In genomic region chr19:48424694-48425219, GRCh38 we compare ENCODE assay signal across 8 cellular contexts. TPM values are rescaled to one million over a fixed set of nuclear protein-coding genes. Genes with fewer than 3 reads are reported as not detected.
DNase-seq lines count a peak whose midpoint lies in the region; ATAC-seq and TF ChIP-seq lines count a peak whose summit lies in the region.

No MANE protein-coding gene starts in this region.

- no peaks in the 10 kb centered on the region for H4K20me1 ChIP-seq in OCI-LY7 (ENCODE audit: insufficient read depth, low read length)

- no peaks in the 10 kb centered on the region for H3K27me3 ChIP-seq in WERI-Rb-1 (ENCODE audit: insufficient read depth, low read depth, severe bottlenecking)

- H3K9me3 Mint-ChIP-seq in activated CD4-positive, alpha-beta T cell treated with anti-CD3 and anti-CD28 coated beads for 36 hours (ENCODE audit: low read depth): no peaks in the 10 kb centered on the region
- no peaks in the 10 kb centered on the region for H3K9me3 Mint-ChIP-seq in stimulated activated naive B cell treated with anti-CD40 and anti-IgM and Interleukin-4, amounts not matched to agents 10 μg/mL and 1 μg/mL and 100 μg/mL, for 72 hours

- no peaks in the 10 kb centered on the region for H3K9me2 ChIP-seq in OCI-LY7 (ENCODE audit: insufficient read depth, low read length)

- H3K27ac Mint-ChIP-seq in activated CD4-positive, alpha-beta T cell treated with anti-CD3 and anti-CD28 coated beads for 36 hours: no peak overlapping the region
- H3K27ac Mint-ChIP-seq in stimulated activated naive B cell treated with anti-CD40 and anti-IgM and Interleukin-4, amounts not matched to agents 10 μg/mL and 1 μg/mL and 100 μg/mL, for 72 hours: peak overlapping the region; percentile 7

- H3K36me3 ChIP-seq in OCI-LY7 (ENCODE audit: insufficient read depth, low read length) (no peaks in the 10 kb centered on the region), WERI-Rb-1 (no peaks in the 10 kb centered on the region)

- POLR2A ChIA-PET in activated CD4-positive, alpha-beta T cell treated with anti-CD3 and anti-CD28 coated beads for 36 hours (lab: Charles Lee): no interaction called here
- POLR2A ChIA-PET in OCI-LY7 (lab: Charles Lee): no interaction called here

- intact Hi-C loops in activated CD4-positive, alpha-beta T cell treated with anti-CD3 and anti-CD28 coated beads for 36 hours (cut with DNase I, micrococcal nuclease): no loop called here
- intact Hi-C loops in OCI-LY7 (cut with micrococcal nuclease; ENCODE audit: unreplicated experiment): no loop called here

- DNase-seq in activated CD4-positive, alpha-beta T cell treated with anti-CD3 and anti-CD28 coated beads for 36 hours: peak; percentile 17
- DNase-seq in activated CD4-positive, alpha-beta T cell treated with anti-CD3 and anti-CD28 coated beads, Interleukin-2, amount 50 U/mL, for 4 hours: no peak
- DNase-seq in OCI-LY7 (ENCODE audit: low spot score) (peak; percentile 34), epithelial cell of esophagus (ENCODE audit: low read depth) (peak; percentile 35), NCI-H748 treated with DMSO at 0.1 percent for 48 hours (lab: John Stamatoyannopoulos, UW) (no peak), NCI-H128 (lab: John Stamatoyannopoulos, UW; ENCODE audit: unreplicated experiment) (no peak), WERI-Rb-1 (no peak)
- DNase-seq in stimulated activated naive B cell treated with anti-CD40 and anti-IgM and Interleukin-4, amounts not matched to agents 10 μg/mL and 1 μg/mL and 100 μg/mL, for 72 hours: no peak

- no peak for TF ChIP-seq CTCF in OCI-LY7 (conservative IDR thresholded peaks at IDR 0.05; ENCODE audit: low read length)
- no peak for TF ChIP-seq CTCF in epithelial cell of esophagus (IDR thresholded peaks at IDR 0.05; ENCODE audit: insufficient read depth, low read depth, low read length, missing control alignments)
- no peak for TF ChIP-seq CTCF in WERI-Rb-1 (IDR thresholded peaks at IDR 0.05; ENCODE audit: low read depth, low read length)

- BruUV-seq in OCI-LY7 (replicated peaks; lab: Mats Ljungman, UMichigan): no TSS peak

- CTCF ChIA-PET in activated CD4-positive, alpha-beta T cell treated with anti-CD3 and anti-CD28 coated beads for 36 hours (lab: Charles Lee): no interaction called here
- CTCF ChIA-PET in OCI-LY7 (lab: Charles Lee; ENCODE audit: unreplicated experiment): no interaction called here

- ATAC-seq in activated CD4-positive, alpha-beta T cell treated with anti-CD3 and anti-CD28 coated beads for 36 hours: peak; percentile 26
- peak; percentile 85 to 90 for ATAC-seq in stimulated activated naive B cell treated with anti-CD40 and anti-IgM and Interleukin-4, amounts not matched to agents 10 μg/mL and 1 μg/mL and 100 μg/mL, for 72 hours (replicated peaks)

- no peak overlapping the region for H3K4me3 Mint-ChIP-seq in activated CD4-positive, alpha-beta T cell treated with anti-CD3 and anti-CD28 coated beads for 36 hours
- peak overlapping the region; percentile 40 to 54 for H3K4me3 Mint-ChIP-seq in stimulated activated naive B cell treated with anti-CD40 and anti-IgM and Interleukin-4, amounts not matched to agents 10 μg/mL and 1 μg/mL and 100 μg/mL, for 72 hours

- H3K79me2 ChIP-seq in OCI-LY7 (ENCODE audit: insufficient read depth, low read depth, low read length): no peaks in the 10 kb centered on the region

- H3K4me1 ChIP-seq in OCI-LY7 (ENCODE audit: insufficient read depth, low read length, poor library complexity, severe bottlenecking): peaks cover 7% of the 10 kb centered on the region

- H3K4me2 ChIP-seq in OCI-LY7 (ENCODE audit: low read length): peak overlapping the region; percentile 63

- H3K4me3 ChIP-seq in OCI-LY7 (ENCODE audit: low read depth, low read length, poor library complexity, severe bottlenecking) (peak overlapping the region; percentile 9), epithelial cell of esophagus (ENCODE audit: low read length) (no peak overlapping the region), WERI-Rb-1 (ENCODE audit: low read depth, low read length) (no peak overlapping the region)

- peaks cover 2% of the 10 kb centered on the region for H3K27me3 Mint-ChIP-seq in activated CD4-positive, alpha-beta T cell treated with anti-CD3 and anti-CD28 coated beads for 36 hours
- peaks cover 6 to 10% of the 10 kb centered on the region in 2 donors for H3K27me3 Mint-ChIP-seq in stimulated activated naive B cell treated with anti-CD40 and anti-IgM and Interleukin-4, amounts not matched to agents 10 μg/mL and 1 μg/mL and 100 μg/mL, for 72 hours

- peak overlapping the region; percentile 87 for H2AFZ ChIP-seq in OCI-LY7 (ENCODE audit: low read length)

- no peak overlapping the region for H3K27ac ChIP-seq in OCI-LY7 (ENCODE audit: low read depth, low read length, poor library complexity, severe bottlenecking)
- no peak overlapping the region for H3K27ac ChIP-seq in WERI-Rb-1

- H3K36me3 Mint-ChIP-seq in activated CD4-positive, alpha-beta T cell treated with anti-CD3 and anti-CD28 coated beads for 36 hours (ENCODE audit: low read depth): no peaks in the 10 kb centered on the region
- H3K36me3 Mint-ChIP-seq in stimulated activated naive B cell treated with anti-CD40 and anti-IgM and Interleukin-4, amounts not matched to agents 10 μg/mL and 1 μg/mL and 100 μg/mL, for 72 hours: no peaks in the 10 kb centered on the region

- no peaks in the 10 kb centered on the region for H3K9me3 ChIP-seq in OCI-LY7 (ENCODE audit: low read length)
- no peaks in the 10 kb centered on the region for H3K9me3 ChIP-seq in WERI-Rb-1 (ENCODE audit: severe bottlenecking)

- H3K4me1 Mint-ChIP-seq in activated CD4-positive, alpha-beta T cell treated with anti-CD3 and anti-CD28 coated beads for 36 hours: peaks cover 5% of the 10 kb centered on the region
- peaks cover 10 to 15% of the 10 kb centered on the region in 2 donors for H3K4me1 Mint-ChIP-seq in stimulated activated naive B cell treated with anti-CD40 and anti-IgM and Interleukin-4, amounts not matched to agents 10 μg/mL and 1 μg/mL and 100 μg/mL, for 72 hours

RNA-seq across cellular contexts. Expression of gene GRWD1, which starts 21.0 kb away (rescaled TPM):
- 10 to 100 TPM; 43.4 to 51.3 TPM for total RNA-seq in activated CD4-positive, alpha-beta T cell treated with anti-CD3 and anti-CD28 coated beads for 36 hours
- total RNA-seq in OCI-LY7 (2014; rRNA removed; shearing (Covaris generic)): 34.4 and 35.8 TPM in 2 replicates
- 26.3 and 32.1 TPM in 2 replicates for total RNA-seq in OCI-LY7 (2022)

RNA-seq across cellular contexts. Expression of gene KCNJ14, which starts 30.6 kb away (rescaled TPM):
- 1 to 10 TPM in 1 of 2 experiments, under 1 TPM in 1; 0.86 to 1.1 TPM for total RNA-seq in activated CD4-positive, alpha-beta T cell treated with anti-CD3 and anti-CD28 coated beads for 36 hours
- 0.57 and 0.85 TPM in 2 replicates for total RNA-seq in OCI-LY7 (2014; rRNA removed; shearing (Covaris generic))
- 2.5 and 2.6 TPM in 2 replicates for total RNA-seq in OCI-LY7 (2022)

RNA-seq across cellular contexts. Expression of gene GRIN2D, which starts 31.3 kb away (rescaled TPM):
- total RNA-seq in activated CD4-positive, alpha-beta T cell treated with anti-CD3 and anti-CD28 coated beads for 36 hours: under 1 TPM; 0.11 to 0.14 TPM
- not detected in 2 replicates for total RNA-seq in OCI-LY7 (2014; rRNA removed; shearing (Covaris generic))
- 0.06 and 0.11 TPM in 2 replicates for total RNA-seq in OCI-LY7 (2022)

RNA-seq across cellular contexts. Expression of gene KDELR1, which starts 33.4 kb away (rescaled TPM):
- 10 to 100 TPM; 69.5 to 78.8 TPM for total RNA-seq in activated CD4-positive, alpha-beta T cell treated with anti-CD3 and anti-CD28 coated beads for 36 hours
- 26.2 and 38.8 TPM in 2 replicates for total RNA-seq in OCI-LY7 (2014; rRNA removed; shearing (Covaris generic))
- total RNA-seq in OCI-LY7 (2022): 63.8 and 74.0 TPM in 2 replicates

RNA-seq across cellular contexts. Expression of gene CYTH2, which starts 44.4 kb away (rescaled TPM):
- total RNA-seq in activated CD4-positive, alpha-beta T cell treated with anti-CD3 and anti-CD28 coated beads for 36 hours: 10 to 100 TPM; 22.5 to 24.2 TPM
- 44.0 and 46.6 TPM in 2 replicates for total RNA-seq in OCI-LY7 (2014; rRNA removed; shearing (Covaris generic))
- total RNA-seq in OCI-LY7 (2022): 53.2 and 74.8 TPM in 2 replicates

Comparison
In these comparisons a context has a peak if more than half of its experiments do, and no peak if none do; other contexts are left out.
1. DNase-seq: peak in activated CD4-positive, alpha-beta T cell treated with anti-CD3 and anti-CD28 coated beads for 36 hours (single experiment), OCI-LY7 (single experiment) and epithelial cell of esophagus (single experiment); none in activated CD4-positive, alpha-beta T cell treated with anti-CD3 and anti-CD28 coated beads, Interleukin-2, amount 50 U/mL, for 4 hours (0 of 2), stimulated activated naive B cell treated with anti-CD40 and anti-IgM and Interleukin-4, amounts not matched to agents 10 μg/mL and 1 μg/mL and 100 μg/mL, for 72 hours (single experiment), NCI-H748 treated with DMSO at 0.1 percent for 48 hours (single experiment), NCI-H128 (single experiment) and WERI-Rb-1 (single experiment).